In genomic region chr3:98556164-98557130, GRCh38 we compare ENCODE assay signal across 9 cellular contexts. TPM values are rescaled to one million over a fixed set of nuclear protein-coding genes. Genes with fewer than 3 reads are reported as not detected.
DNase-seq lines count a peak whose midpoint lies in the region; ATAC-seq and TF ChIP-seq lines count a peak whose summit lies in the region.
"Had no signal": no experiment of that assay in that cellular context is flagged by ENCODE, and none has a peak within 500 bp of the region (broad histone marks: within the 10 kb centered on the region; RNA-seq: fewer than 3 reads in every experiment).

No MANE protein-coding gene starts in this region.

- H3K9me3 ChIP-seq in sigmoid colon (no peaks in the 10 kb centered on the region), SK-N-SH (no peaks in the 10 kb centered on the region)

- no peaks in the 10 kb centered on the region for H3K79me2 ChIP-seq in SK-N-SH (ENCODE audit: insufficient read depth)

- no peak overlapping the region for H3K9ac ChIP-seq in SK-N-SH

- TF ChIP-seq POLR2A in GM19099 (IDR thresholded peaks at IDR 0.05; ENCODE audit: extremely low read depth, insufficient read length, low read depth), result peak; percentile 49
- no peak for TF ChIP-seq POLR2A in sigmoid colon (IDR thresholded peaks at IDR 0.05)

- peaks cover 0 to 12% (median 0%) of the 10 kb centered on the region in 9 donors for H3K9me3 Mint-ChIP-seq in naive thymus-derived CD8-positive, alpha-beta T cell

- in situ Hi-C loops in ACHN (cut with HindIII; ENCODE audit: low pct_ligation_motif_present, low pct_unique_long_range_greater_than_20kb, low sequenced_read_pairs), result no loop called here

- POLR2A ChIA-PET in naive thymus-derived CD8-positive, alpha-beta T cell (lab: Charles Lee), result interaction anchor here (0.6 to 1.9 kb wide), 3 partner anchors 10 to 33 kb away, joined by 3 to 4 read pairs (median 3); partner anchors contain the start of gene CLDND1
- POLR2A ChIA-PET in SK-N-SH (lab: Yijun Ruan, JAX), result no interaction called here

- peak; percentile 84 for DNase-seq in activated CD4-positive, alpha-beta T cell treated with anti-CD3 and anti-CD28 coated beads for 48 hours
- DNase-seq in naive thymus-derived CD8-positive, alpha-beta T cell, result peak in 2 of 10 donors; percentile 25 to 73
- DNase-seq in sigmoid colon, result no peak
- DNase-seq in SK-N-SH, result no peak
- no peak for DNase-seq in ACHN

- no peak for TF ChIP-seq RAD21 in SK-N-SH (IDR thresholded peaks at IDR 0.05; ENCODE audit: low read length)

- no peak overlapping the region for H2AFZ ChIP-seq in SK-N-SH (ENCODE audit: low read depth)

- CTCF ChIA-PET in SK-N-SH (lab: Yijun Ruan, JAX), result interaction anchor here (0.7 kb wide), 1 partner anchor 64 kb away, joined by 3 read pairs; no protein-coding TSS in a partner anchor

- no peak overlapping the region for H3K4me2 ChIP-seq in SK-N-SH

- H3K4me1 ChIP-seq in sigmoid colon (no peaks in the 10 kb centered on the region), SK-N-SH (ENCODE audit: control insufficient read depth in 1 of 2, insufficient read depth in 2 of 2, low read depth in 1 of 2, low read length in 1 of 2) (no peaks in the 10 kb centered on the region)

- peaks cover 6 to 54% (median 24%) of the 10 kb centered on the region in 4 donors for H3K4me1 Mint-ChIP-seq in naive thymus-derived CD8-positive, alpha-beta T cell

- H3K9me2 ChIP-seq in SK-N-SH, result no peaks in the 10 kb centered on the region

- peak overlapping the region in 3 of 10 donors; percentile 8 to 64 (median 60) for H3K4me3 Mint-ChIP-seq in naive thymus-derived CD8-positive, alpha-beta T cell

- TF ChIP-seq CTCF in sigmoid colon (IDR thresholded peaks at IDR 0.05) (no peak), SK-N-SH (IDR thresholded peaks at IDR 0.05) (no peak)

- TF ChIP-seq EP300 in sigmoid colon (IDR thresholded peaks at IDR 0.05) (no peak), SK-N-SH (IDR thresholded peaks at IDR 0.05; ENCODE audit: borderline replicate concordance in 1 of 2, low read depth in 1 of 2, low read length in 1 of 2) (no peak)

- no peaks in the 10 kb centered on the region for H3F3A ChIP-seq in SK-N-SH (replicated peaks; ENCODE audit: insufficient read depth)

- peak overlapping the region in 7 of 10 donors; percentile 3 to 86 (median 61) for H3K27ac Mint-ChIP-seq in naive thymus-derived CD8-positive, alpha-beta T cell

- no peaks in the 10 kb centered on the region for H3K27me3 ChIP-seq in sigmoid colon
- H3K27me3 ChIP-seq in SK-N-SH (ENCODE audit: insufficient read depth), result no peaks in the 10 kb centered on the region; the same call in 1 of the 2 replicates

- H3K36me3 Mint-ChIP-seq in naive thymus-derived CD8-positive, alpha-beta T cell, result no peaks in the 10 kb centered on the region

- H3K4me3 ChIP-seq in sigmoid colon (no peak overlapping the region), SK-N-SH (ENCODE audit: low read depth in 2 of 2, low read length in 1 of 2) (no peak overlapping the region)

- intact Hi-C loops in sigmoid colon (cut with DNase I), result no loop called here

- no peaks in the 10 kb centered on the region for H3K27me3 Mint-ChIP-seq in naive thymus-derived CD8-positive, alpha-beta T cell

- ATAC-seq in HG03103 (IDR thresholded peaks at IDR 0.05; ENCODE audit: low read depth, unreplicated experiment), result peak; percentile 75
- ATAC-seq in naive thymus-derived CD8-positive, alpha-beta T cell, result peak; percentile 69 to 90
- no peak for ATAC-seq in esophagus mucosa

- H3K27ac ChIP-seq in sigmoid colon (no peak overlapping the region), SK-N-SH (ENCODE audit: low read depth in 2 of 2, low read length in 1 of 2) (no peak overlapping the region)

- H3K36me3 ChIP-seq in sigmoid colon (no peaks in the 10 kb centered on the region), SK-N-SH (replicated peaks in 1 of 2; ENCODE audit: control insufficient read depth in 1 of 2, insufficient read depth in 2 of 2, low read length in 1 of 2) (no peaks in the 10 kb centered on the region)

- WGBS in sigmoid colon, 2 donors, result 65 to 80% methylated on average over 7 of the region's 7 CpGs
- 38% methylated on average over 7 of the region's 7 CpGs for WGBS in SK-N-SH (ENCODE audit: low lambda C conversion rate)

- H4K20me1 ChIP-seq in SK-N-SH (ENCODE audit: insufficient read depth), result no peaks in the 10 kb centered on the region

TF ChIP-seq in SK-N-SH, 30 proteins besides CTCF, POLR2A, EP300 and RAD21:
- TF ChIP-seq NRF1 (IDR thresholded peaks at IDR 0.05; ENCODE audit: low read depth, low read length) (no peak), JUND (IDR thresholded peaks at IDR 0.05) (no peak), MXI1 (IDR thresholded peaks at IDR 0.05; ENCODE audit: low read depth, low read length) (no peak), FOXJ3 (CRISPR knock-in tag; IDR thresholded peaks at IDR 0.05) (no peak), MAX (IDR thresholded peaks at IDR 0.05; ENCODE audit: low read depth) (no peak), TCF12 (IDR thresholded peaks at IDR 0.05) (no peak), GATA2 (CRISPR knock-in tag; IDR thresholded peaks at IDR 0.05) (no peak), RFX5 (IDR thresholded peaks at IDR 0.05; ENCODE audit: low read length) (no peak), FOXM1 (IDR thresholded peaks at IDR 0.05; ENCODE audit: low read depth) (no peak)
- TF ChIP-seq, protein P1, sequence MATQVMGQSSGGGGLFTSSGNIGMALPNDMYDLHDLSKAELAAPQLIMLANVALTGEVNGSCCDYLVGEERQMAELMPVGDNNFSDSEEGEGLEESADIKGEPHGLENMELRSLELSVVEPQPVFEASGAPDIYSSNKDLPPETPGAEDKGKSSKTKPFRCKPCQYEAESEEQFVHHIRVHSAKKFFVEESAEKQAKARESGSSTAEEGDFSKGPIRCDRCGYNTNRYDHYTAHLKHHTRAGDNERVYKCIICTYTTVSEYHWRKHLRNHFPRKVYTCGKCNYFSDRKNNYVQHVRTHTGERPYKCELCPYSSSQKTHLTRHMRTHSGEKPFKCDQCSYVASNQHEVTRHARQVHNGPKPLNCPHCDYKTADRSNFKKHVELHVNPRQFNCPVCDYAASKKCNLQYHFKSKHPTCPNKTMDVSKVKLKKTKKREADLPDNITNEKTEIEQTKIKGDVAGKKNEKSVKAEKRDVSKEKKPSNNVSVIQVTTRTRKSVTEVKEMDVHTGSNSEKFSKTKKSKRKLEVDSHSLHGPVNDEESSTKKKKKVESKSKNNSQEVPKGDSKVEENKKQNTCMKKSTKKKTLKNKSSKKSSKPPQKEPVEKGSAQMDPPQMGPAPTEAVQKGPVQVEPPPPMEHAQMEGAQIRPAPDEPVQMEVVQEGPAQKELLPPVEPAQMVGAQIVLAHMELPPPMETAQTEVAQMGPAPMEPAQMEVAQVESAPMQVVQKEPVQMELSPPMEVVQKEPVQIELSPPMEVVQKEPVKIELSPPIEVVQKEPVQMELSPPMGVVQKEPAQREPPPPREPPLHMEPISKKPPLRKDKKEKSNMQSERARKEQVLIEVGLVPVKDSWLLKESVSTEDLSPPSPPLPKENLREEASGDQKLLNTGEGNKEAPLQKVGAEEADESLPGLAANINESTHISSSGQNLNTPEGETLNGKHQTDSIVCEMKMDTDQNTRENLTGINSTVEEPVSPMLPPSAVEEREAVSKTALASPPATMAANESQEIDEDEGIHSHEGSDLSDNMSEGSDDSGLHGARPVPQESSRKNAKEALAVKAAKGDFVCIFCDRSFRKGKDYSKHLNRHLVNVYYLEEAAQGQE (IDR thresholded peaks at IDR 0.05; ENCODE audit: low read depth, low read length), result no peak
- TF ChIP-seq, protein P2, sequence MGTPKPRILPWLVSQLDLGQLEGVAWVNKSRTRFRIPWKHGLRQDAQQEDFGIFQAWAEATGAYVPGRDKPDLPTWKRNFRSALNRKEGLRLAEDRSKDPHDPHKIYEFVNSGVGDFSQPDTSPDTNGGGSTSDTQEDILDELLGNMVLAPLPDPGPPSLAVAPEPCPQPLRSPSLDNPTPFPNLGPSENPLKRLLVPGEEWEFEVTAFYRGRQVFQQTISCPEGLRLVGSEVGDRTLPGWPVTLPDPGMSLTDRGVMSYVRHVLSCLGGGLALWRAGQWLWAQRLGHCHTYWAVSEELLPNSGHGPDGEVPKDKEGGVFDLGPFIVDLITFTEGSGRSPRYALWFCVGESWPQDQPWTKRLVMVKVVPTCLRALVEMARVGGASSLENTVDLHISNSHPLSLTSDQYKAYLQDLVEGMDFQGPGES (IDR thresholded peaks at IDR 0.05; ENCODE audit: low read depth, low read length), result no peak

RNA-seq across cellular contexts. Expression of gene GPR15, which starts 24.7 kb away (rescaled TPM):
- 10 to 100 TPM in 1 of 2 experiments, 1 to 10 TPM in 1; 9.1 to 10.8 TPM for total RNA-seq in naive thymus-derived CD8-positive, alpha-beta T cell
- polyA plus RNA-seq in naive thymus-derived CD8-positive, alpha-beta T cell, result 1 to 10 TPM in 1 of 3 donors, under 1 TPM in 2; 0.41 to 2.0 (median 0.48) TPM
- total RNA-seq in sigmoid colon, result under 1 TPM in 1 of 4 donors, not detected in 3; 0.66 TPM
- polyA plus RNA-seq in sigmoid colon, result 1 to 10 TPM in 2 of 3 donors, under 1 TPM in 1; 0.92 to 3.5 (median 3.0) TPM
- polyA plus RNA-seq in SK-N-SH (2012; rRNA removed), result not detected in 2 replicates
- not detected in 2 replicates for polyA plus RNA-seq in SK-N-SH (2012; cell fraction: cytosol; rRNA removed)
- not detected in 2 replicates for polyA plus RNA-seq in SK-N-SH (2012; cell fraction: nucleus; rRNA removed)
- 0.32 TPM for total RNA-seq in esophagus mucosa
- polyA plus RNA-seq: neural cell had no signal

RNA-seq across cellular contexts. Expression of gene CLDND1, which starts 33.7 kb away (rescaled TPM):
- 100 to 1,000 TPM; 159 to 176 TPM for total RNA-seq in naive thymus-derived CD8-positive, alpha-beta T cell
- polyA plus RNA-seq in naive thymus-derived CD8-positive, alpha-beta T cell, result 10 to 100 TPM; 41.9 to 78.4 (median 49.1) TPM
- 100 to 1,000 TPM; 193 to 301 (median 240) TPM for total RNA-seq in sigmoid colon
- 10 to 100 TPM; 17.1 to 38.0 (median 34.8) TPM for polyA plus RNA-seq in sigmoid colon
- polyA plus RNA-seq in SK-N-SH (2012; rRNA removed), result 110 and 165 TPM in 2 replicates
- polyA plus RNA-seq in SK-N-SH (2012; cell fraction: cytosol; rRNA removed), result 133 and 134 TPM in 2 replicates
- 59.9 and 139 TPM in 2 replicates for polyA plus RNA-seq in SK-N-SH (2012; cell fraction: nucleus; rRNA removed)
- total RNA-seq in esophagus mucosa, result 81.6 TPM

RNA-seq across cellular contexts. Expression of gene CPOX, which starts 37.0 kb away (rescaled TPM):
- 10 to 100 TPM; 24.5 to 27.1 TPM for total RNA-seq in naive thymus-derived CD8-positive, alpha-beta T cell
- polyA plus RNA-seq in naive thymus-derived CD8-positive, alpha-beta T cell, result 1 to 10 TPM; 2.4 to 3.4 (median 2.6) TPM
- total RNA-seq in sigmoid colon (10 to 100 TPM; 15.3 to 32.7 (median 17.3) TPM), esophagus mucosa (15.4 TPM)
- polyA plus RNA-seq in sigmoid colon (10 to 100 TPM in 1 of 3 donors, 1 to 10 TPM in 2; 4.2 to 11.8 (median 6.7) TPM), SK-N-SH (2012; rRNA removed) (36.7 and 37.2 TPM in 2 replicates)
- polyA plus RNA-seq in SK-N-SH (2012; cell fraction: cytosol; rRNA removed), result 30.1 and 30.5 TPM in 2 replicates
- polyA plus RNA-seq in SK-N-SH (2012; cell fraction: nucleus; rRNA removed), result 66.4 and 110 TPM in 2 replicates

RNA-seq across cellular contexts. Expression of gene OR5K2, which starts 59.0 kb away (rescaled TPM):
- total RNA-seq in naive thymus-derived CD8-positive, alpha-beta T cell, result not detected
- not detected for polyA plus RNA-seq in naive thymus-derived CD8-positive, alpha-beta T cell
- total RNA-seq in sigmoid colon (not detected), esophagus mucosa (not detected)
- polyA plus RNA-seq in sigmoid colon (not detected), SK-N-SH (2012; rRNA removed) (not detected in 2 replicates)
- polyA plus RNA-seq in SK-N-SH (2012; cell fraction: cytosol; rRNA removed), result not detected in 2 replicates
- polyA plus RNA-seq in SK-N-SH (2012; cell fraction: nucleus; rRNA removed), result not detected in 2 replicates
- polyA plus RNA-seq: neural cell had no signal
